Comparison of ENCODE assay signal across 17 cellular contexts in genomic region chr2:113812204-113812603, GRCh38.
"Had no signal": no experiment of that assay in that cellular context is flagged by ENCODE, and none has a peak within 500 bp of the region (broad histone marks: within the 10 kb centered on the region; RNA-seq: fewer than 3 reads in every experiment).

No MANE protein-coding gene starts in this region.

- H3K9me3 ChIP-seq: gastroesophageal sphincter, heart left ventricle, pancreas had no signal

- H3K4me1 ChIP-seq: gastroesophageal sphincter, pancreas had no signal

- DNase-seq: activated B cell treated with CpG ODN at 0.5 μM for 24 hours; activated CD4-positive, alpha-beta memory T cell treated with anti-CD3 and anti-CD28 coated beads for 36 hours; activated CD4-positive, alpha-beta T cell treated with anti-CD3 and anti-CD28 coated beads for 4 hours; activated naive CD4-positive, alpha-beta T cell; activated naive CD8-positive, alpha-beta T cell treated with anti-CD3 and anti-CD28 coated beads, Interleukin-2, amount 10 ng/mL, durations not matched to agents 7 days and 5 days; activated T-cell treated with anti-CD3 and anti-CD28 coated beads for 4 hours; anterior cingulate cortex; heart left ventricle; kidney glomerular epithelial cell; left ventricle myocardium superior; naive thymus-derived CD4-positive, alpha-beta T cell; pancreas; stimulated activated naive B cell treated with anti-CD40 and anti-IgM and Interleukin-4, amounts not matched to agents 10 μg/mL and 1 μg/mL and 100 μg/mL, for 72 hours; T-cell; trophoblast cell had no signal

- H3K27ac ChIP-seq: coronary artery, gastroesophageal sphincter, pancreas had no signal

- H3K4me3 ChIP-seq: coronary artery, gastroesophageal sphincter, heart left ventricle, pancreas had no signal

- H3K36me3 ChIP-seq: gastroesophageal sphincter, pancreas had no signal

- H3K27me3 ChIP-seq: gastroesophageal sphincter, heart left ventricle, pancreas had no signal
